20 cellular contexts compared by ENCODE assay signal in genomic region chr7:38819463-38819862, GRCh38.
"Had no signal": no experiment of that assay in that cellular context is flagged by ENCODE, and none has a peak within 500 bp of the region (broad histone marks: within the 10 kb centered on the region; RNA-seq: fewer than 3 reads in every experiment).

No MANE protein-coding gene starts in this region.

- H3K27me3 ChIP-seq: foreskin keratinocyte, hepatocyte, spleen, tibial nerve had no signal

- H3K9me3 ChIP-seq: lower lobe of right lung had no signal

- H3K79me2 ChIP-seq: hepatocyte had no signal

- DNase-seq: effector CD4-positive, alpha-beta T cell; endodermal cell; erythroblast; foreskin keratinocyte; head of caudate nucleus; kidney; left cardiac atrium; left ventricle myocardium inferior; lower lobe of right lung; natural killer cell; posterior cingulate gyrus; spleen; stimulated activated CD4-positive, alpha-beta T cell treated with anti-CD3 and anti-CD28 coated beads, Interleukin-15, amount 100 ng/mL, for 24 hours; stimulated activated CD4-positive, alpha-beta T cell treated with anti-CD3 and anti-CD28 coated beads, Interleukin-1b, Interleukin-23, amount 100 ng/mL, for 48 hours; stimulated activated CD4-positive, alpha-beta T cell treated with anti-CD3 and anti-CD28 coated beads, Interleukin-4, amount 100 ng/mL, for 24 hours had no signal

- H3K27ac ChIP-seq: foreskin keratinocyte, hepatocyte, left ventricle myocardium inferior, lower lobe of right lung, spleen, tibial nerve had no signal

- H3K4me3 ChIP-seq: hepatocyte, left ventricle myocardium inferior, lower lobe of right lung, spleen, tibial nerve had no signal

- FAIRE-seq: endothelial cell of umbilical vein, kidney had no signal

- H2AFZ ChIP-seq: hepatocyte had no signal

- ATAC-seq: foreskin keratinocyte; left cardiac atrium; lower lobe of right lung; natural killer cell; sciatic nerve; stimulated activated memory B cell treated with anti-CD40 and anti-IgM and Interleukin-4, amounts not matched to agents 10 μg/mL and 1 μg/mL and 100 μg/mL, for 72 hours had no signal

- H3K4me1 ChIP-seq: foreskin keratinocyte, left ventricle myocardium inferior, lower lobe of right lung, spleen, tibial nerve had no signal

- H3K4me2 ChIP-seq: hepatocyte had no signal
